ENCODE assay signal across 1 cellular context in the genomic region with DNA sequence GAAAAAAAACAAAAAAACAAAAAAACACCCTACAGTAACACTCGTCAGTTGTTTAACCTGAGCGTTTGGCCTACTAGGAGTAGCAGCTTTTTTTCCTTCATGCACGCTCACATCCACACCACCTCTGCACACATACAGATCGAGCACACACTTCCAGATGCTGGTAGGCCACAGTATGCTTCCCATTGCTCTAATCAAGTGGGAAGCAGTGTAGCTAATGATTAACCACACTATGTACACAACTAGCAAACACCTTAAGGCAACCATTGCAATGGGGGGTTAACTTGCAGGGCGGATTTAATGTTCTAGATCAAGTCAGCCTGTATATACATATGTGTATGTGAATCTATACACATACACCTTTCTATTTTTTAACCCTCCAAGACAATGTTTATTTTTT.
TF ChIP-seq lines count a peak whose summit lies in the region.

No MANE protein-coding gene starts in this region.

TF ChIP-seq in IMR-90, 13 proteins besides CTCF, POLR2A, EP300 and RAD21 (continued from another document):
- TF ChIP-seq BHLHE40 (IDR thresholded peaks at IDR 0.05; ENCODE audit: low read depth, low read length) (no peak), MAZ (IDR thresholded peaks at IDR 0.05; ENCODE audit: borderline replicate concordance, low read depth, low read length) (no peak), RCOR1 (IDR thresholded peaks at IDR 0.05; ENCODE audit: insufficient replicate concordance, low read length) (no peak), CEBPB (IDR thresholded peaks at IDR 0.05; ENCODE audit: low read depth, low read length) (no peak), RFX5 (IDR thresholded peaks at IDR 0.05; ENCODE audit: low read depth, low read length) (no peak), NFE2L2 (IDR thresholded peaks at IDR 0.05; ENCODE audit: low read depth, low read length) (no peak), SMC3 (IDR thresholded peaks at IDR 0.05; ENCODE audit: low read depth, low read length) (no peak), CHD1 (IDR thresholded peaks at IDR 0.05; ENCODE audit: low read depth, low read length) (no peak), MAFK (IDR thresholded peaks at IDR 0.05; ENCODE audit: low read depth, low read length) (no peak)
- TF ChIP-seq, protein P1, sequence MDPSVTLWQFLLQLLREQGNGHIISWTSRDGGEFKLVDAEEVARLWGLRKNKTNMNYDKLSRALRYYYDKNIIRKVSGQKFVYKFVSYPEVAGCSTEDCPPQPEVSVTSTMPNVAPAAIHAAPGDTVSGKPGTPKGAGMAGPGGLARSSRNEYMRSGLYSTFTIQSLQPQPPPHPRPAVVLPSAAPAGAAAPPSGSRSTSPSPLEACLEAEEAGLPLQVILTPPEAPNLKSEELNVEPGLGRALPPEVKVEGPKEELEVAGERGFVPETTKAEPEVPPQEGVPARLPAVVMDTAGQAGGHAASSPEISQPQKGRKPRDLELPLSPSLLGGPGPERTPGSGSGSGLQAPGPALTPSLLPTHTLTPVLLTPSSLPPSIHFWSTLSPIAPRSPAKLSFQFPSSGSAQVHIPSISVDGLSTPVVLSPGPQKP (IDR thresholded peaks at IDR 0.05; ENCODE audit: borderline replicate concordance, low read depth, low read length): no peak
- TF ChIP-seq, protein P2, sequence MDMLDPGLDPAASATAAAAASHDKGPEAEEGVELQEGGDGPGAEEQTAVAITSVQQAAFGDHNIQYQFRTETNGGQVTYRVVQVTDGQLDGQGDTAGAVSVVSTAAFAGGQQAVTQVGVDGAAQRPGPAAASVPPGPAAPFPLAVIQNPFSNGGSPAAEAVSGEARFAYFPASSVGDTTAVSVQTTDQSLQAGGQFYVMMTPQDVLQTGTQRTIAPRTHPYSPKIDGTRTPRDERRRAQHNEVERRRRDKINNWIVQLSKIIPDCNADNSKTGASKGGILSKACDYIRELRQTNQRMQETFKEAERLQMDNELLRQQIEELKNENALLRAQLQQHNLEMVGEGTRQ (IDR thresholded peaks at IDR 0.05; ENCODE audit: low read depth, low read length): no peak
